ENCODE assay signal across 10 cellular contexts in genomic region chr1:205600085-205600484, GRCh38. TPM values are rescaled to one million over a fixed set of nuclear protein-coding genes. Genes with fewer than 3 reads are reported as not detected.
A peak's percentile ranks its signal among the peaks of the same experiment; 100 is the strongest.
DNase-seq lines count a peak whose midpoint lies in the region; ATAC-seq, FAIRE-seq and TF ChIP-seq lines count a peak whose summit lies in the region.
"Had no signal": no experiment of that assay in that cellular context is flagged by ENCODE, and none has a peak within 500 bp of the region (broad histone marks: within the 10 kb centered on the region; RNA-seq: fewer than 3 reads in every experiment).

No MANE protein-coding gene starts in this region.

- TF ChIP-seq CTCF in dorsolateral prefrontal cortex (IDR thresholded peaks at IDR 0.05 in 54 of 56, conservative IDR thresholded peaks at IDR 0.05 in 2 of 56; ENCODE audit: low read depth in 1 of 56, partially characterized antibody in 56 of 56), result no peak

- no peak overlapping the region for H3K4me3 ChIP-seq in dorsolateral prefrontal cortex

- DNase-seq in DMS 273 (lab: John Stamatoyannopoulos, UW; ENCODE audit: unreplicated experiment), result peak; percentile 40
- DNase-seq in DMS 273 treated with DMSO at 0.1 percent for 48 hours (lab: John Stamatoyannopoulos, UW), result no peak
- no peak for DNase-seq in dorsolateral prefrontal cortex
- no peak for DNase-seq in stimulated activated naive CD8-positive, alpha-beta T cell treated with anti-CD3 and anti-CD28 coated beads, Interleukin-15, Interleukin-2, amounts not matched to agents 100 U/mL and 50 U/mL, for 24 hours
- no peak for DNase-seq in HTR-8/SVneo (ENCODE audit: insufficient read length, low spot score)
- no peak for DNase-seq in HUDEP-2 (lab: John Stamatoyannopoulos, UW; ENCODE audit: unreplicated experiment in 76 of 76)
- no peak for DNase-seq in globus pallidus (ENCODE audit: low spot score)

- H3K27me3 ChIP-seq in dorsolateral prefrontal cortex, result no peaks in the 10 kb centered on the region

- intact Hi-C loops in dorsolateral prefrontal cortex (cut with DNase I), result no loop called here

- peak overlapping the region in 40 of 59 donors; percentile 0 to 80 (median 54) for H3K27ac ChIP-seq in dorsolateral prefrontal cortex
- H3K27ac ChIP-seq: 22Rv1, parathyroid adenoma had no signal

- no peak for FAIRE-seq in HTR-8/SVneo (lab: Jason Lieb, UNC)

- peak; percentile 50 for ATAC-seq in HG03565 (IDR thresholded peaks at IDR 0.05; ENCODE audit: unreplicated experiment)
- peak; percentile 87 for ATAC-seq in stimulated activated naive CD8-positive, alpha-beta T cell treated with anti-CD3 and anti-CD28 coated beads, Interleukin-15, Interleukin-2, amounts not matched to agents 100 U/mL and 50 U/mL, for 24 hours

RNA-seq across cellular contexts. Expression of gene ELK4, which starts 31.7 kb away (rescaled TPM):
- total RNA-seq in dorsolateral prefrontal cortex, result 10 to 100 TPM; 27.6 to 72.4 (median 41.6) TPM
